ENCODE assay signal across 2 cellular contexts in the genomic region with DNA sequence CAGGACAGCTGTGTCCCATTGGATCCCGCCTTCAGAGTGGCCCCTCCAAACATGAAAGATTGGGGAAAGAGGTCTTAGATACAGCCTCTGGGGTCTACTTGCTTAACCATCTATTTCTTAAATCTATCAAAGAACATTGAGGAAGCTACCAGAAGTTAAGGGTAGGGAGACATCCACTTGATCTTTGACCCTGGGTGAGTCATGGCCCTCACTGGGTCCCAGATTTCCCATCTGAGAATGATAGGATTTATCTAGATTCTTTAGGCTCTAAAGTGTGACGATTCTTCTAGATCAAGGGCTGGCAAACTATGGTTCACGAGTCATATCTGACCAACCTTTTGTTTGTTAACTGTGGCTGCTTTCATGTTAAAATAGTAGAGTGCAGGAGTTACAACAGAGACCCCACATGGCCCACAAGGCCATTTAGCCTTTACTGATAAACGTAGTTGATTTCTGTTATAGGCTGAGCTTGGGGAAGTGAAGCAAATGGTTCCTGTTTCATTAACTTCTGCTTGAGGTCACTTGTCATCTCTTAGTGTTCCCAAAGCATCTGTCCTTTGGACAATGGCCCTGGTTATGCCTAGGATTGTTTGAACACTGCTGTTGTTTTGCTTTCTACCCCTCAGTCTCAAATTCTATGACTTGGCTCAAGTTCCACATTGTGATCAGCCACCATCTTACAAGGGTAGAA.
TF ChIP-seq lines count a peak whose summit lies in the region.

No MANE protein-coding gene starts in this region.

TF ChIP-seq in IMR-90, 13 proteins besides CTCF, POLR2A, EP300 and RAD21 (continued from another document):
- TF ChIP-seq, protein P1, sequence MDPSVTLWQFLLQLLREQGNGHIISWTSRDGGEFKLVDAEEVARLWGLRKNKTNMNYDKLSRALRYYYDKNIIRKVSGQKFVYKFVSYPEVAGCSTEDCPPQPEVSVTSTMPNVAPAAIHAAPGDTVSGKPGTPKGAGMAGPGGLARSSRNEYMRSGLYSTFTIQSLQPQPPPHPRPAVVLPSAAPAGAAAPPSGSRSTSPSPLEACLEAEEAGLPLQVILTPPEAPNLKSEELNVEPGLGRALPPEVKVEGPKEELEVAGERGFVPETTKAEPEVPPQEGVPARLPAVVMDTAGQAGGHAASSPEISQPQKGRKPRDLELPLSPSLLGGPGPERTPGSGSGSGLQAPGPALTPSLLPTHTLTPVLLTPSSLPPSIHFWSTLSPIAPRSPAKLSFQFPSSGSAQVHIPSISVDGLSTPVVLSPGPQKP (IDR thresholded peaks at IDR 0.05; ENCODE audit: borderline replicate concordance, low read depth, low read length): no peak
- no peak for TF ChIP-seq MXI1 (IDR thresholded peaks at IDR 0.05; ENCODE audit: borderline replicate concordance, low read depth, low read length)
- TF ChIP-seq, protein P2, sequence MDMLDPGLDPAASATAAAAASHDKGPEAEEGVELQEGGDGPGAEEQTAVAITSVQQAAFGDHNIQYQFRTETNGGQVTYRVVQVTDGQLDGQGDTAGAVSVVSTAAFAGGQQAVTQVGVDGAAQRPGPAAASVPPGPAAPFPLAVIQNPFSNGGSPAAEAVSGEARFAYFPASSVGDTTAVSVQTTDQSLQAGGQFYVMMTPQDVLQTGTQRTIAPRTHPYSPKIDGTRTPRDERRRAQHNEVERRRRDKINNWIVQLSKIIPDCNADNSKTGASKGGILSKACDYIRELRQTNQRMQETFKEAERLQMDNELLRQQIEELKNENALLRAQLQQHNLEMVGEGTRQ (IDR thresholded peaks at IDR 0.05; ENCODE audit: low read depth, low read length): no peak
- no peak for TF ChIP-seq MAFK (IDR thresholded peaks at IDR 0.05; ENCODE audit: low read depth, low read length)
- TF ChIP-seq RCOR1 (IDR thresholded peaks at IDR 0.05; ENCODE audit: insufficient replicate concordance, low read length): no peak
- TF ChIP-seq MAZ (IDR thresholded peaks at IDR 0.05; ENCODE audit: borderline replicate concordance, low read depth, low read length): no peak
- no peak for TF ChIP-seq NFE2L2 (IDR thresholded peaks at IDR 0.05; ENCODE audit: low read depth, low read length)
- no peak for TF ChIP-seq CHD1 (IDR thresholded peaks at IDR 0.05; ENCODE audit: low read depth, low read length)
- no peak for TF ChIP-seq CEBPB (IDR thresholded peaks at IDR 0.05; ENCODE audit: low read depth, low read length)
- no peak for TF ChIP-seq FOS (IDR thresholded peaks at IDR 0.05; ENCODE audit: low read depth, low read length)

TF ChIP-seq in WTC11, 78 proteins besides CTCF, POLR2A, EP300 and RAD21 (continued from another document):
- TF ChIP-seq, protein P3, sequence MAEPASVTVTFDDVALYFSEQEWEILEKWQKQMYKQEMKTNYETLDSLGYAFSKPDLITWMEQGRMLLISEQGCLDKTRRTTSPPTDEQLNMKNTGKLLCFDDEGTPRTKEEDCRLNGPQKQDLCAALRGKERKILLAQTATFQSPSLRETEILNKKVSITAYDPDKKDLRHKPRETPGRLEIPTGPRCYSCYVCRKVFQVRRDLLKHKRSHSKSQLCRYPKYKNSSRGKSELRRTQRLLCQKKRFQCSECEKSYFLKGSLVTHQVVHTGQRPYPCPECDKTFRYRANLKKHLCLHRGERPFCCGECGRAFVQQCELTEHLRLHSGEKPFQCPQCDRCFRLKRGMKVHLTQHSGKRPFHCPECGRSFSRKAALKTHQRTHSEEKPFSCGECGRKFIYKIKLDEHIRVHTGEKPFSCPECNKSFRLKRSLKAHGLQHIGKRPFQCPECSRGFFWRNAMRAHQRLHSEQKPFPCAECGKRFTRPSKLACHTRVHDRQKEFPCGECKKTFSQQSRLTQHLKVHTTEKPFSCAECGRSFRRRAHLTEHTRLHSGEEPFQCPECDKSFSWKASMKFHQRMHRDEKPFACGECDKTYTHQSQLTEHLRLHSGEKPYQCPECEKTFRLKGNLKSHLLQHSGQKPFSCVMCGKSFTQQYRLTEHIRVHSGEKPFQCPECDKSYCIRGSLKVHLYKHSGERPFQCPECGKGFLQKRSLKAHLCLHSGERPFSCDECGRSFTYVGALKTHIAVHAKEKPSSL (CRISPR knock-in tag; conservative IDR thresholded peaks at IDR 0.05): no peak
- TF ChIP-seq HMGA2 (CRISPR knock-in tag; IDR thresholded peaks at IDR 0.05) (no peak), TEAD1 (CRISPR knock-in tag; IDR thresholded peaks at IDR 0.05) (no peak)
- TF ChIP-seq, protein P4, sequence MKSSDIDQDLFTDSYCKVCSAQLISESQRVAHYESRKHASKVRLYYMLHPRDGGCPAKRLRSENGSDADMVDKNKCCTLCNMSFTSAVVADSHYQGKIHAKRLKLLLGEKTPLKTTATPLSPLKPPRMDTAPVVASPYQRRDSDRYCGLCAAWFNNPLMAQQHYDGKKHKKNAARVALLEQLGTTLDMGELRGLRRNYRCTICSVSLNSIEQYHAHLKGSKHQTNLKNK (CRISPR knock-in tag; IDR thresholded peaks at IDR 0.05): no peak
- TF ChIP-seq, protein P5, sequence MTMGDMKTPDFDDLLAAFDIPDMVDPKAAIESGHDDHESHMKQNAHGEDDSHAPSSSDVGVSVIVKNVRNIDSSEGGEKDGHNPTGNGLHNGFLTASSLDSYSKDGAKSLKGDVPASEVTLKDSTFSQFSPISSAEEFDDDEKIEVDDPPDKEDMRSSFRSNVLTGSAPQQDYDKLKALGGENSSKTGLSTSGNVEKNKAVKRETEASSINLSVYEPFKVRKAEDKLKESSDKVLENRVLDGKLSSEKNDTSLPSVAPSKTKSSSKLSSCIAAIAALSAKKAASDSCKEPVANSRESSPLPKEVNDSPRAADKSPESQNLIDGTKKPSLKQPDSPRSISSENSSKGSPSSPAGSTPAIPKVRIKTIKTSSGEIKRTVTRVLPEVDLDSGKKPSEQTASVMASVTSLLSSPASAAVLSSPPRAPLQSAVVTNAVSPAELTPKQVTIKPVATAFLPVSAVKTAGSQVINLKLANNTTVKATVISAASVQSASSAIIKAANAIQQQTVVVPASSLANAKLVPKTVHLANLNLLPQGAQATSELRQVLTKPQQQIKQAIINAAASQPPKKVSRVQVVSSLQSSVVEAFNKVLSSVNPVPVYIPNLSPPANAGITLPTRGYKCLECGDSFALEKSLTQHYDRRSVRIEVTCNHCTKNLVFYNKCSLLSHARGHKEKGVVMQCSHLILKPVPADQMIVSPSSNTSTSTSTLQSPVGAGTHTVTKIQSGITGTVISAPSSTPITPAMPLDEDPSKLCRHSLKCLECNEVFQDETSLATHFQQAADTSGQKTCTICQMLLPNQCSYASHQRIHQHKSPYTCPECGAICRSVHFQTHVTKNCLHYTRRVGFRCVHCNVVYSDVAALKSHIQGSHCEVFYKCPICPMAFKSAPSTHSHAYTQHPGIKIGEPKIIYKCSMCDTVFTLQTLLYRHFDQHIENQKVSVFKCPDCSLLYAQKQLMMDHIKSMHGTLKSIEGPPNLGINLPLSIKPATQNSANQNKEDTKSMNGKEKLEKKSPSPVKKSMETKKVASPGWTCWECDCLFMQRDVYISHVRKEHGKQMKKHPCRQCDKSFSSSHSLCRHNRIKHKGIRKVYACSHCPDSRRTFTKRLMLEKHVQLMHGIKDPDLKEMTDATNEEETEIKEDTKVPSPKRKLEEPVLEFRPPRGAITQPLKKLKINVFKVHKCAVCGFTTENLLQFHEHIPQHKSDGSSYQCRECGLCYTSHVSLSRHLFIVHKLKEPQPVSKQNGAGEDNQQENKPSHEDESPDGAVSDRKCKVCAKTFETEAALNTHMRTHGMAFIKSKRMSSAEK (CRISPR knock-in tag; IDR thresholded peaks at IDR 0.05; ENCODE audit: borderline replicate concordance): no peak
- TF ChIP-seq, protein P6, sequence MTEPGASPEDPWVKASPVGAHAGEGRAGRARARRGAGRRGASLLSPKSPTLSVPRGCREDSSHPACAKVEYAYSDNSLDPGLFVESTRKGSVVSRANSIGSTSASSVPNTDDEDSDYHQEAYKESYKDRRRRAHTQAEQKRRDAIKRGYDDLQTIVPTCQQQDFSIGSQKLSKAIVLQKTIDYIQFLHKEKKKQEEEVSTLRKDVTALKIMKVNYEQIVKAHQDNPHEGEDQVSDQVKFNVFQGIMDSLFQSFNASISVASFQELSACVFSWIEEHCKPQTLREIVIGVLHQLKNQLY (CRISPR knock-in tag; IDR thresholded peaks at IDR 0.05): no peak
- TF ChIP-seq, protein P7, sequence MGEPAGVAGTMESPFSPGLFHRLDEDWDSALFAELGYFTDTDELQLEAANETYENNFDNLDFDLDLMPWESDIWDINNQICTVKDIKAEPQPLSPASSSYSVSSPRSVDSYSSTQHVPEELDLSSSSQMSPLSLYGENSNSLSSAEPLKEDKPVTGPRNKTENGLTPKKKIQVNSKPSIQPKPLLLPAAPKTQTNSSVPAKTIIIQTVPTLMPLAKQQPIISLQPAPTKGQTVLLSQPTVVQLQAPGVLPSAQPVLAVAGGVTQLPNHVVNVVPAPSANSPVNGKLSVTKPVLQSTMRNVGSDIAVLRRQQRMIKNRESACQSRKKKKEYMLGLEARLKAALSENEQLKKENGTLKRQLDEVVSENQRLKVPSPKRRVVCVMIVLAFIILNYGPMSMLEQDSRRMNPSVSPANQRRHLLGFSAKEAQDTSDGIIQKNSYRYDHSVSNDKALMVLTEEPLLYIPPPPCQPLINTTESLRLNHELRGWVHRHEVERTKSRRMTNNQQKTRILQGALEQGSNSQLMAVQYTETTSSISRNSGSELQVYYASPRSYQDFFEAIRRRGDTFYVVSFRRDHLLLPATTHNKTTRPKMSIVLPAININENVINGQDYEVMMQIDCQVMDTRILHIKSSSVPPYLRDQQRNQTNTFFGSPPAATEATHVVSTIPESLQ (CRISPR knock-in tag; IDR thresholded peaks at IDR 0.05): no peak
- TF ChIP-seq, protein P8, sequence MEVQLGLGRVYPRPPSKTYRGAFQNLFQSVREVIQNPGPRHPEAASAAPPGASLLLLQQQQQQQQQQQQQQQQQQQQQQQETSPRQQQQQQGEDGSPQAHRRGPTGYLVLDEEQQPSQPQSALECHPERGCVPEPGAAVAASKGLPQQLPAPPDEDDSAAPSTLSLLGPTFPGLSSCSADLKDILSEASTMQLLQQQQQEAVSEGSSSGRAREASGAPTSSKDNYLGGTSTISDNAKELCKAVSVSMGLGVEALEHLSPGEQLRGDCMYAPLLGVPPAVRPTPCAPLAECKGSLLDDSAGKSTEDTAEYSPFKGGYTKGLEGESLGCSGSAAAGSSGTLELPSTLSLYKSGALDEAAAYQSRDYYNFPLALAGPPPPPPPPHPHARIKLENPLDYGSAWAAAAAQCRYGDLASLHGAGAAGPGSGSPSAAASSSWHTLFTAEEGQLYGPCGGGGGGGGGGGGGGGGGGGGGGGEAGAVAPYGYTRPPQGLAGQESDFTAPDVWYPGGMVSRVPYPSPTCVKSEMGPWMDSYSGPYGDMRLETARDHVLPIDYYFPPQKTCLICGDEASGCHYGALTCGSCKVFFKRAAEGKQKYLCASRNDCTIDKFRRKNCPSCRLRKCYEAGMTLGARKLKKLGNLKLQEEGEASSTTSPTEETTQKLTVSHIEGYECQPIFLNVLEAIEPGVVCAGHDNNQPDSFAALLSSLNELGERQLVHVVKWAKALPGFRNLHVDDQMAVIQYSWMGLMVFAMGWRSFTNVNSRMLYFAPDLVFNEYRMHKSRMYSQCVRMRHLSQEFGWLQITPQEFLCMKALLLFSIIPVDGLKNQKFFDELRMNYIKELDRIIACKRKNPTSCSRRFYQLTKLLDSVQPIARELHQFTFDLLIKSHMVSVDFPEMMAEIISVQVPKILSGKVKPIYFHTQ (CRISPR knock-in tag; IDR thresholded peaks at IDR 0.05): no peak
